In the genomic region with DNA sequence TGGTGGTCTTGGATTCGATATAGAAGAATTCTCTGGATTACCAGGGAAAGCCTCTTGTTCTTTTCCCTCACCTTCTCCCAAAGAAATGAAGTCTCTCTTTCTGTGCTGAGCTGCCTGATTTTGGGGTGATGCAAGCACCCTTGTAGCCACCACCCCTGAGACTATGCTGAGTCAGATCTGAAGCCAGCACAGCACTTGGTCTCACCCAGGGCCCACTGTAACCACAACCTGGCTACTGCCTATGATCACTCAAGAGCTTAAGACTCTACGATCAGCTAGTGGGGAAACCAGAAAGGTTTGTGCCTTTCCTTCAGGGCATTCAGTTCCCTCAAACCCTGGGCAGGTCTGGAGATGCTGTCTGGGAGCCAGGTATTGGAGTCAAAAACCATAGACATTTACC, we compare ENCODE assay signal across 23 cellular contexts.
"Had no signal": no experiment of that assay in that cellular context is flagged by ENCODE, and none has a peak within 500 bp of the region (broad histone marks: within the 10 kb centered on the region; RNA-seq: fewer than 3 reads in every experiment).

No MANE protein-coding gene starts in this region.

- H3K27ac Mint-ChIP-seq: IgD-negative memory B cell had no signal

- H3K9me3 ChIP-seq: SK-N-SH had no signal

- H3K36me3 Mint-ChIP-seq: IgD-negative memory B cell had no signal

- FAIRE-seq: HTR-8/SVneo, K562 had no signal

- H3K4me2 ChIP-seq: KMS-11, SK-N-SH had no signal

- H3K27ac ChIP-seq: HL-60, KMS-11, RWPE1 had no signal

- H3K4me3 ChIP-seq: K562 had no signal

- H3K4me1 Mint-ChIP-seq: IgD-negative memory B cell had no signal

- H3K9ac ChIP-seq: KMS-11, SK-N-SH had no signal

- H3K27me3 Mint-ChIP-seq: IgD-negative memory B cell had no signal

- H3K4me3 Mint-ChIP-seq: IgD-negative memory B cell had no signal

- ATAC-seq: K562, Panc1, PC-3 had no signal

- DNase-seq: Kasumi-1, MM.1S, NCI-H1092 treated with DMSO at 0.1 percent for 48 hours, NCI-H1436, NCI-H187, NCI-H2029, NCI-H2081 treated with DMSO at 0.1 percent for 48 hours, NCI-H2171, NCI-H226, NCI-H524, NCI-H526 treated with DMSO at 0.1 percent for 48 hours, NCI-H748 treated with DMSO at 0.1 percent for 48 hours, SHP77, SK-N-SH, SW 1271 had no signal
